In genomic region chr15:70508561-70509281, GRCh38 we compare ENCODE assay signal across 8 cellular contexts.
DNase-seq lines count a peak whose midpoint lies in the region; ATAC-seq and TF ChIP-seq lines count a peak whose summit lies in the region.

No MANE protein-coding gene starts in this region.

- H2AFZ ChIP-seq in IMR-90 (replicated peaks; ENCODE audit: low read length, poor library complexity), result peak overlapping the region; percentile 59

- H2AK9ac ChIP-seq in IMR-90 (replicated peaks; ENCODE audit: low read depth, low read length, poor library complexity), result no peak overlapping the region

- peaks cover 9% of the 10 kb centered on the region for H3K9me3 ChIP-seq in IMR-90 (ENCODE audit: control insufficient read depth, insufficient read depth, low read length)
- peaks cover 0 to 25% of the 10 kb centered on the region in 2 donors for H3K9me3 ChIP-seq in left lung
- H3K9me3 ChIP-seq in HAP-1, result peaks cover 19% of the 10 kb centered on the region

- no TSS peak for BruUV-seq in IMR-90 (replicated peaks; lab: Mats Ljungman, UMichigan)

- H3K14ac ChIP-seq in IMR-90 (replicated peaks; ENCODE audit: low read depth, low read length), result peak overlapping the region; percentile 37; the same call in 1 of the 2 replicates

- H3K4ac ChIP-seq in IMR-90 (ENCODE audit: low read depth, low read length), result peak overlapping the region; percentile 85

- H3K27me3 ChIP-seq in IMR-90 (ENCODE audit: control insufficient read depth, insufficient read depth, low read length) (peaks cover 2% of the 10 kb centered on the region), left lung (no peaks in the 10 kb centered on the region), HAP-1 (ENCODE audit: low read depth) (peaks cover 3% of the 10 kb centered on the region; the same call in 1 of the 2 replicates)

- peak overlapping the region; percentile 56; the same call in 1 of the 2 replicates for H4K91ac ChIP-seq in IMR-90 (ENCODE audit: insufficient read depth, low read depth, low read length)

- peak overlapping the region; percentile 71 for H2BK120ac ChIP-seq in IMR-90 (ENCODE audit: low read depth, low read length)

- H3K4me1 ChIP-seq in IMR-90 (ENCODE audit: control insufficient read depth, insufficient read depth, low read length), result peaks cover 27% of the 10 kb centered on the region
- H3K4me1 ChIP-seq in left lung, result peaks cover 25 to 63% of the 10 kb centered on the region in 2 donors
- peaks cover 2% of the 10 kb centered on the region; the same call in 1 of the 2 replicates for H3K4me1 ChIP-seq in HAP-1

- H3K27me3 Mint-ChIP-seq in activated naive CD4-positive, alpha-beta T cell treated with anti-CD3 and anti-CD28 coated beads for 36 hours (ENCODE audit: low read depth), result no peaks in the 10 kb centered on the region
- no peaks in the 10 kb centered on the region for H3K27me3 Mint-ChIP-seq in WTC11 (ENCODE audit: low read depth)

- H4K5ac ChIP-seq in IMR-90 (ENCODE audit: low read depth, low read length), result no peak overlapping the region

- H3K23ac ChIP-seq in IMR-90 (ENCODE audit: low read depth, low read length), result no peak overlapping the region; the same call in 1 of the 2 replicates

- TF ChIP-seq RAD21 in IMR-90 (IDR thresholded peaks at IDR 0.05; ENCODE audit: low read length), result no peak

- peak overlapping the region; percentile 84 for H3K27ac Mint-ChIP-seq in activated naive CD4-positive, alpha-beta T cell treated with anti-CD3 and anti-CD28 coated beads for 36 hours
- no peak overlapping the region for H3K27ac Mint-ChIP-seq in WTC11

- H3K4me3 Mint-ChIP-seq in activated naive CD4-positive, alpha-beta T cell treated with anti-CD3 and anti-CD28 coated beads for 36 hours, result no peak overlapping the region
- no peak overlapping the region for H3K4me3 Mint-ChIP-seq in WTC11

- H3K36me3 ChIP-seq in IMR-90 (ENCODE audit: control insufficient read depth, insufficient read depth, low read length) (no peaks in the 10 kb centered on the region), left lung (no peaks in the 10 kb centered on the region), HAP-1 (replicated peaks) (no peaks in the 10 kb centered on the region)

- TF ChIP-seq CTCF in AG10803 (conservative IDR thresholded peaks at IDR 0.05; ENCODE audit: low read length), result no peak
- 0 out of 2 replicates have a peak, but pooled peaks have one; percentile 20 for TF ChIP-seq CTCF in IMR-90 (conservative IDR thresholded peaks at IDR 0.05; ENCODE audit: low read depth, low read length)
- no peak for TF ChIP-seq CTCF in left lung (IDR thresholded peaks at IDR 0.05)
- TF ChIP-seq CTCF in WTC11 (IDR thresholded peaks at IDR 0.05), result no peak

- no peak overlapping the region for H3K9ac ChIP-seq in IMR-90 (ENCODE audit: low read depth, low read length)

- peaks cover 25% of the 10 kb centered on the region for H3K9me1 ChIP-seq in IMR-90 (ENCODE audit: insufficient read depth, low read length)

- no peak overlapping the region for H3K18ac ChIP-seq in IMR-90 (ENCODE audit: low read depth, low read length)

- H2BK5ac ChIP-seq in IMR-90 (ENCODE audit: low read depth, low read length, poor library complexity, severe bottlenecking), result no peak overlapping the region

- H3K27ac ChIP-seq in IMR-90 (ENCODE audit: insufficient read depth, low read length), result no peak overlapping the region
- peak overlapping the region in 1 of 2 donors; percentile 82 for H3K27ac ChIP-seq in left lung

- peak; percentile 35 for ATAC-seq in IMR-90 (ENCODE audit: low read depth)
- ATAC-seq in left lung, result peak; percentile 15
- no peak for ATAC-seq in WTC11
- ATAC-seq in HG02973 (IDR thresholded peaks at IDR 0.05; ENCODE audit: unreplicated experiment), result no peak

- H4K8ac ChIP-seq in IMR-90 (ENCODE audit: low read depth in 2 of 2, low read length in 2 of 2), result no peak overlapping the region

- 0 out of 2 replicates have a peak overlapping the region, but pooled peaks have one; percentile 1 for H3K4me2 ChIP-seq in IMR-90 (ENCODE audit: low read depth, low read length)

- peaks cover 34% of the 10 kb centered on the region for H3K9me3 Mint-ChIP-seq in activated naive CD4-positive, alpha-beta T cell treated with anti-CD3 and anti-CD28 coated beads for 36 hours
- peaks cover 36% of the 10 kb centered on the region for H3K9me3 Mint-ChIP-seq in WTC11

- H3K4me3 ChIP-seq in AG10803 (ENCODE audit: low read length), result no peak overlapping the region
- H3K4me3 ChIP-seq in IMR-90 (ENCODE audit: insufficient read depth, low read depth, low read length), result no peak overlapping the region
- no peak overlapping the region for H3K4me3 ChIP-seq in left lung
- no peak overlapping the region for H3K4me3 ChIP-seq in HAP-1

- H2BK20ac ChIP-seq in IMR-90 (ENCODE audit: low read depth, low read length), result peak overlapping the region; percentile 82

- H3K79me1 ChIP-seq in IMR-90 (ENCODE audit: low read depth in 1 of 2, low read length in 2 of 2), result no peaks in the 10 kb centered on the region

- H3K4me1 Mint-ChIP-seq in activated naive CD4-positive, alpha-beta T cell treated with anti-CD3 and anti-CD28 coated beads for 36 hours (ENCODE audit: low read depth), result peaks cover 64% of the 10 kb centered on the region
- peaks cover 37% of the 10 kb centered on the region for H3K4me1 Mint-ChIP-seq in WTC11

- WGBS in IMR-90 (ENCODE audit: extremely low coverage in 2 of 2, insufficient read length in 1 of 2), 2 experiments, result 74% methylated on average over 3 of the region's 5 CpGs; no CpG with 5 or more reads in 1 of the 2 experiments

- peak overlapping the region; percentile 28; the same call in 1 of the 3 replicates for H2BK15ac ChIP-seq in IMR-90 (ENCODE audit: low read depth, low read length)

- DNase-seq in AG10803 (ENCODE audit: low read depth) (peak; percentile 77), IMR-90 (peak; percentile 88), left lung (peak; percentile 54 to 76), HAP-1 (ENCODE audit: low spot score in 2 of 2) (no peak), WTC11 (ENCODE audit: low spot score) (no peak), NCI-H748 (lab: John Stamatoyannopoulos, UW; ENCODE audit: unreplicated experiment) (no peak)
- peak; percentile 76 for DNase-seq in activated naive CD4-positive, alpha-beta T cell treated with anti-CD3 and anti-CD28 coated beads for 36 hours

- no peaks in the 10 kb centered on the region for H4K20me1 ChIP-seq in IMR-90 (ENCODE audit: insufficient read depth, low read length)

- TF ChIP-seq POLR2A in IMR-90 (IDR thresholded peaks at IDR 0.05; ENCODE audit: low read depth, low read length), result no peak

- in situ Hi-C loops in IMR-90 (cut with MboI; ENCODE audit: low sequenced_read_pairs) (no loop called here), HAP-1 (cut with MboI; ENCODE audit: low sequenced_read_pairs) (no loop called here)

- peak overlapping the region; percentile 73; the same call in 1 of the 2 replicates for H2AK5ac ChIP-seq in IMR-90 (ENCODE audit: low read depth, low read length)

- dilution Hi-C loops in IMR-90 (cut with HindIII; ENCODE audit: low sequenced_read_pairs, unreplicated experiment), result no loop called here

- intact Hi-C loops in IMR-90 (cut with micrococcal nuclease), result no loop called here
- intact Hi-C loops in activated naive CD4-positive, alpha-beta T cell treated with anti-CD3 and anti-CD28 coated beads for 36 hours (cut with micrococcal nuclease), result loop anchor here (1.0 to 5.0 kb wide), 4 partner anchors 16 to 748 kb away; partner anchors contain the start of gene TLE3
- intact Hi-C loops in left lung (cut with DNase I), result no loop called here

- H3K56ac ChIP-seq in IMR-90 (ENCODE audit: extremely low read depth, insufficient read depth, low read length), result no peak overlapping the region

- POLR2A ChIA-PET in IMR-90 (lab: Charles Lee; ENCODE audit: unreplicated experiment), result no interaction called here
- POLR2A ChIA-PET in WTC11 (lab: Charles Lee), result no interaction called here

- CTCF ChIA-PET in IMR-90 (lab: Yijun Ruan, JAX) (interaction anchor here (0.8 kb wide), 1 partner anchor 21 kb away, joined by 3 read pairs; no protein-coding TSS in a partner anchor), WTC11 (lab: Charles Lee) (interaction anchor here (0.7 to 1.5 kb wide), 6 partner anchors 21 to 214 kb away, joined by 3 to 7 read pairs (median 3); no protein-coding TSS in a partner anchor)
- CTCF ChIA-PET in activated naive CD4-positive, alpha-beta T cell treated with anti-CD3 and anti-CD28 coated beads for 36 hours (lab: Charles Lee), result interaction anchor here (0.7 to 12.3 kb wide), 5 partner anchors 18 to 1041 kb away, joined by 3 to 120 read pairs (median 3); no protein-coding TSS in a partner anchor

- H3K36me3 Mint-ChIP-seq in activated naive CD4-positive, alpha-beta T cell treated with anti-CD3 and anti-CD28 coated beads for 36 hours (ENCODE audit: low read depth), result peaks cover 12% of the 10 kb centered on the region
- peaks cover 14% of the 10 kb centered on the region for H3K36me3 Mint-ChIP-seq in WTC11

TF ChIP-seq in IMR-90, 13 proteins besides CTCF, POLR2A, EP300 and RAD21:
- TF ChIP-seq BHLHE40 (IDR thresholded peaks at IDR 0.05; ENCODE audit: low read depth, low read length) (peak; percentile 45; the same call in 1 of the 2 replicates), FOS (IDR thresholded peaks at IDR 0.05; ENCODE audit: low read depth, low read length) (peak; percentile 84), CEBPB (IDR thresholded peaks at IDR 0.05; ENCODE audit: low read depth, low read length) (no peak)

TF ChIP-seq in WTC11, 78 proteins besides CTCF, POLR2A, EP300 and RAD21 (continues in another document):
- TF ChIP-seq MAX (CRISPR knock-in tag; IDR thresholded peaks at IDR 0.05), result no peak
- no peak for TF ChIP-seq HMGXB4 (CRISPR knock-in tag; IDR thresholded peaks at IDR 0.05)

Comparison
In these comparisons a context has a peak if more than half of its experiments do, and no peak if none do; other contexts are left out.
1. DNase-seq: peak in AG10803 (single experiment), IMR-90 (single experiment), activated naive CD4-positive, alpha-beta T cell treated with anti-CD3 and anti-CD28 coated beads for 36 hours (single experiment) and left lung (2 of 2); none in HAP-1 (0 of 2), WTC11 (single experiment) and NCI-H748 (single experiment).
2. ATAC-seq: peak in IMR-90 (single experiment) and left lung (single experiment); none in WTC11 (single experiment) and HG02973 (single experiment).